8 cellular contexts compared by ENCODE assay signal in the genomic region with DNA sequence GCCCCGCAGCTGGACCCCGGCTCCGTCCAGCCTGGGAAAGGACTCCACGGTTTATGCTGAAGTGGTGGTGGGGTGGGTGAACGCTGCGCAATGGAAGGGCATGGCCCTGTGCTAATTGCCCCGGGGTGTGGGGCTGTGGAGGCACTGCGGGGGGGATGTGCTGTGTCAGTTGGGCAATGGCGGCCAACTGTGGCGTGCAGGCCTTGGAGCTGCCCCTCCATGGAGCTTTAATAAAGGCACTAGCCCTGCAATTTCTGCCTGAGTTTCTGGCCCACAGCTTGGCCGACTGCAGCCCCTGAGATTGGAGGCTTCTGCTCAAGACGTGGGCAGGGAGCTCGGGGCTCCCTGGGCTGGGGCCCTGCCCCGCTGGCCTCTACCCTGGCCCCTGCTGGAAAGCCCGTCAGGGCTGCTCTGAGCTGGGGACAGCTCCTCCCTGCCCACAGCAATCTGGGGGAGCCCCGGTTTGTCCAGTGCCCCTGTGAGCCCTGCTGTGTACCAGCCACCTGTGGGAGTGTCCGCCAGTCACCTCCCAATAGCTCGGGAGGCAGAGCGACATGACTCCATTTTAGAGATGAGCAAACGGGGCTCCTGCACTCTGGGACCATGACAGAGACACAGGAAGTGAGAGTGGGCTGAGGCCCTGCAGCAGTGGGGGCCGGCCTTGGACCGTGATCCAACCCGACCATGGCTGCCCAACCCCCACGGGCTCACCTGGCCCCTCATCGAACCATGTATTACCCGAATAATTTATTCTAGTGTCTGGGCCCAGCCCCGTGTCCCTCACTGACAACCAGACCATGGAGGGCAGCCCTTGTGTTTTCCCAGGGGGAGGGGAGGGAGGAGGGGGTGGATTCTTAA. TPM values are rescaled to one million over a fixed set of nuclear protein-coding genes. Genes with fewer than 3 reads are reported as not detected.
DNase-seq lines count a peak whose midpoint lies in the region; ATAC-seq and TF ChIP-seq lines count a peak whose summit lies in the region.

No MANE protein-coding gene starts in this region.

- peaks cover 24% of the 10 kb centered on the region for H3K4me1 Mint-ChIP-seq in activated naive CD8-positive, alpha-beta T cell treated with anti-CD3 and anti-CD28 coated beads for 36 hours
- H3K4me1 Mint-ChIP-seq in stimulated activated naive B cell treated with anti-CD40 and anti-IgM and Interleukin-4, amounts not matched to agents 10 μg/mL and 1 μg/mL and 100 μg/mL, for 72 hours, result peaks cover 21 to 67% of the 10 kb centered on the region in 2 donors

- H3K4me3 ChIP-seq in NB4 (ENCODE audit: low read depth, low read length), result peak overlapping the region; percentile 57

- DNase-seq in GM13977 (ENCODE audit: low spot score), result peak; percentile 81
- DNase-seq in NB4 (ENCODE audit: low read depth), result peak; percentile 59
- peak; percentile 81 for DNase-seq in activated naive CD8-positive, alpha-beta T cell treated with anti-CD3 and anti-CD28 coated beads for 36 hours
- DNase-seq in stimulated activated naive B cell treated with anti-CD40 and anti-IgM and Interleukin-4, amounts not matched to agents 10 μg/mL and 1 μg/mL and 100 μg/mL, for 72 hours, result peak; percentile 88
- DNase-seq in GOT3 (lab: John Stamatoyannopoulos, UW), result no peak
- DNase-seq in occipital lobe (lab: John Stamatoyannopoulos, UW), result no peak

- TF ChIP-seq CTCF in GM13977 (IDR thresholded peaks at IDR 0.05; ENCODE audit: extremely low read depth, insufficient read depth, missing control alignments) (no peak), NB4 (IDR thresholded peaks at IDR 0.05; ENCODE audit: low read depth, low read length) (no peak)

- TF ChIP-seq POLR2A in NB4 (IDR thresholded peaks at IDR 0.05; ENCODE audit: extremely low read depth, insufficient read length), result peak; percentile 6

- in situ Hi-C loops in GM13977 (cut with MboI; ENCODE audit: low pct_unique_long_range_greater_than_20kb, low sequenced_read_pairs, unreplicated experiment), result loop anchor here (10.0 to 25.0 kb wide), 2 partner anchors 133 to 360 kb away; a partner anchor contains a TSS

- peak overlapping the region; percentile 98 for H3K27ac ChIP-seq in layer of hippocampus (ENCODE audit: low read depth, low read length)

- no peaks in the 10 kb centered on the region for H3K9me3 Mint-ChIP-seq in activated naive CD8-positive, alpha-beta T cell treated with anti-CD3 and anti-CD28 coated beads for 36 hours
- no peaks in the 10 kb centered on the region for H3K9me3 Mint-ChIP-seq in stimulated activated naive B cell treated with anti-CD40 and anti-IgM and Interleukin-4, amounts not matched to agents 10 μg/mL and 1 μg/mL and 100 μg/mL, for 72 hours

- peaks cover 1% of the 10 kb centered on the region for H3K36me3 Mint-ChIP-seq in activated naive CD8-positive, alpha-beta T cell treated with anti-CD3 and anti-CD28 coated beads for 36 hours
- peaks cover 7 to 19% of the 10 kb centered on the region in 2 donors for H3K36me3 Mint-ChIP-seq in stimulated activated naive B cell treated with anti-CD40 and anti-IgM and Interleukin-4, amounts not matched to agents 10 μg/mL and 1 μg/mL and 100 μg/mL, for 72 hours

- peak; percentile 54 to 56 for ATAC-seq in stimulated activated naive B cell treated with anti-CD40 and anti-IgM and Interleukin-4, amounts not matched to agents 10 μg/mL and 1 μg/mL and 100 μg/mL, for 72 hours (replicated peaks)
- no peak for ATAC-seq in HG03175 (IDR thresholded peaks at IDR 0.05; ENCODE audit: unreplicated experiment)

- no peaks in the 10 kb centered on the region for H3K27me3 Mint-ChIP-seq in activated naive CD8-positive, alpha-beta T cell treated with anti-CD3 and anti-CD28 coated beads for 36 hours
- H3K27me3 Mint-ChIP-seq in stimulated activated naive B cell treated with anti-CD40 and anti-IgM and Interleukin-4, amounts not matched to agents 10 μg/mL and 1 μg/mL and 100 μg/mL, for 72 hours, result peaks cover 0 to under 1% of the 10 kb centered on the region in 2 donors

- H3K4me3 Mint-ChIP-seq in activated naive CD8-positive, alpha-beta T cell treated with anti-CD3 and anti-CD28 coated beads for 36 hours, result peak overlapping the region; percentile 83
- H3K4me3 Mint-ChIP-seq in stimulated activated naive B cell treated with anti-CD40 and anti-IgM and Interleukin-4, amounts not matched to agents 10 μg/mL and 1 μg/mL and 100 μg/mL, for 72 hours, result peak overlapping the region; percentile 95 to 96

- peak overlapping the region; percentile 97 for H3K27ac Mint-ChIP-seq in activated naive CD8-positive, alpha-beta T cell treated with anti-CD3 and anti-CD28 coated beads for 36 hours
- H3K27ac Mint-ChIP-seq in stimulated activated naive B cell treated with anti-CD40 and anti-IgM and Interleukin-4, amounts not matched to agents 10 μg/mL and 1 μg/mL and 100 μg/mL, for 72 hours, result peak overlapping the region; percentile 92

- no peaks in the 10 kb centered on the region for H3K27me3 ChIP-seq in layer of hippocampus (ENCODE audit: control insufficient read depth, insufficient read depth, low read length)

RNA-seq across cellular contexts. Expression of a gene that starts 8.7 kb away (rescaled TPM):
- 100 to 1,000 TPM in 1 of 2 experiments, 10 to 100 TPM in 1; 99.6 to 104 TPM for total RNA-seq in activated naive CD8-positive, alpha-beta T cell treated with anti-CD3 and anti-CD28 coated beads for 36 hours
- 2.0 TPM for total RNA-seq in occipital lobe

RNA-seq across cellular contexts. Expression of a gene that starts 17.4 kb away (rescaled TPM):
- total RNA-seq in activated naive CD8-positive, alpha-beta T cell treated with anti-CD3 and anti-CD28 coated beads for 36 hours, result under 1 TPM in 1 of 2 experiments, not detected in 1; 0.28 TPM
- total RNA-seq in occipital lobe, result 25.4 TPM

RNA-seq across cellular contexts. Expression of a gene that starts 21.0 kb away (rescaled TPM):
- total RNA-seq in activated naive CD8-positive, alpha-beta T cell treated with anti-CD3 and anti-CD28 coated beads for 36 hours, result 10 to 100 TPM; 29.8 to 34.3 TPM
- total RNA-seq in occipital lobe, result 26.0 TPM

RNA-seq across cellular contexts. Expression of a gene that starts 39.1 kb away (rescaled TPM):
- 10 to 100 TPM; 42.2 to 43.2 TPM for total RNA-seq in activated naive CD8-positive, alpha-beta T cell treated with anti-CD3 and anti-CD28 coated beads for 36 hours
- 11.9 TPM for total RNA-seq in occipital lobe

Comparison
In these comparisons a context has a peak if more than half of its experiments do, and no peak if none do; other contexts are left out.
1. DNase-seq: peak in GM13977 (single experiment), NB4 (single experiment), activated naive CD8-positive, alpha-beta T cell treated with anti-CD3 and anti-CD28 coated beads for 36 hours (single experiment) and stimulated activated naive B cell treated with anti-CD40 and anti-IgM and Interleukin-4, amounts not matched to agents 10 μg/mL and 1 μg/mL and 100 μg/mL, for 72 hours (single experiment); none in GOT3 (single experiment) and occipital lobe (single experiment).
2. RNA of a gene that starts 8.7 kb away (total RNA-seq): 99.6 to 104 TPM in activated naive CD8-positive, alpha-beta T cell treated with anti-CD3 and anti-CD28 coated beads for 36 hours; 2.0 TPM in occipital lobe (single experiment); every median in the first group is over 10 times any median in the second.
3. RNA of a gene that starts 17.4 kb away (total RNA-seq): 25.4 TPM in occipital lobe (single experiment); 0.28 TPM in activated naive CD8-positive, alpha-beta T cell treated with anti-CD3 and anti-CD28 coated beads for 36 hours; every median in the first group is over 10 times any median in the second.